In the genomic region with DNA sequence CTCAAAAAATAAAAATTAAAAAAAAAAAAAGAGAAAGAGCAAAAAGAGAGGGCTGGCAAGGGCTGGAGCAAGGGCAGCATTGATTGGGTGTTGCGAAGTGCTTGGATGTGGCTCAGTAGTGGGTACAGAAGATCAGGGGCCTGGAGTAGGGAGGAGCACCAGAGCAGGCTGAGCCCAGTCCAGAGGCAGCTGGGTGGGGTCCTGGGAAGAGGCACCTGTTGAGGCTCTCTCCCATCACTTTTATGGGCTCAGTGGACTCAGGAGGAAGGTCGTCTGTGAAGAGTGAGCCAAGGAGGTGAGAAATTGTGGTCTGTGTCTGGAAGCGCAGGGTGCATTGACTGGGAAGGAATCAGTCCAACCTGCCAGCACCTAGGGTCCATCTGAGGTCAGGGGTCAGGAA, we compare ENCODE assay signal across 1 cellular context.
TF ChIP-seq lines count a peak whose summit lies in the region.

No MANE protein-coding gene starts in this region.

TF ChIP-seq in HEK293, 187 proteins besides CTCF, POLR2A, EP300 and RAD21:
- no peak for TF ChIP-seq ZNF624 (tag by site-specific recombination; IDR thresholded peaks at IDR 0.05)
- peak; percentile 70 for TF ChIP-seq SCRT2 (tag by site-specific recombination; IDR thresholded peaks at IDR 0.05)
- no peak for TF ChIP-seq ZNF157 (tag by site-specific recombination; IDR thresholded peaks at IDR 0.05)
- no peak for TF ChIP-seq ZNF654 (tag by site-specific recombination; IDR thresholded peaks at IDR 0.05; ENCODE audit: low read depth)
- no peak for TF ChIP-seq ZFP69B (tag by site-specific recombination; IDR thresholded peaks at IDR 0.05)
